ENCODE assay signal across 21 cellular contexts in genomic region chr4:171042989-171043524, GRCh38.
DNase-seq lines count a peak whose midpoint lies in the region; ATAC-seq and TF ChIP-seq lines count a peak whose summit lies in the region.
"Had no signal": no experiment of that assay in that cellular context is flagged by ENCODE, and none has a peak within 500 bp of the region (broad histone marks: within the 10 kb centered on the region; RNA-seq: fewer than 3 reads in every experiment).

No MANE protein-coding gene starts in this region.

- H3K27me3 ChIP-seq in lower lobe of right lung (ENCODE audit: low read depth) (no peaks in the 10 kb centered on the region), spleen (replicated peaks in 1 of 7) (no peaks in the 10 kb centered on the region), upper lobe of right lung (no peaks in the 10 kb centered on the region)
- H3K27me3 ChIP-seq: BLaER1 treated with 17β-estradiol and CSF1 and Interleukin-3, amounts not matched to agents 10 nM and 100 nM had no signal

- intact Hi-C loops in lower lobe of right lung (cut with DNase I), result no loop called here
- intact Hi-C loops in spleen (cut with DNase I; ENCODE audit: low total_unique reads), result no loop called here
- intact Hi-C loops in upper lobe of right lung (cut with DNase I), result no loop called here
- intact Hi-C loops in sciatic nerve (cut with DNase I), result no loop called here

- no peaks in the 10 kb centered on the region for H3K4me1 Mint-ChIP-seq in stimulated activated naive CD8-positive, alpha-beta T cell treated with anti-CD3 and anti-CD28 coated beads, Interleukin-15, amount 100 ng/mL, for 72 hours
- H3K4me1 Mint-ChIP-seq: B cell; CD4-positive, CD25-positive, alpha-beta regulatory T cell; CD8-positive, alpha-beta memory T cell; IgD-negative memory B cell had no signal

- H3K4me1 ChIP-seq in lower lobe of right lung (no peaks in the 10 kb centered on the region), spleen (no peaks in the 10 kb centered on the region), upper lobe of right lung (no peaks in the 10 kb centered on the region)
- H3K4me1 ChIP-seq: BLaER1 treated with 17β-estradiol and CSF1 and Interleukin-3, amounts not matched to agents 10 nM and 100 nM had no signal

- H3K9me3 ChIP-seq in lower lobe of right lung (no peaks in the 10 kb centered on the region), spleen (peaks cover 0 to 21% (median 15%) of the 10 kb centered on the region in 8 donors), upper lobe of right lung (peaks cover 9% of the 10 kb centered on the region)
- H3K9me3 ChIP-seq: HAP-1 had no signal

- no peak overlapping the region for H3K4me3 ChIP-seq in lower lobe of right lung
- H3K4me3 ChIP-seq in spleen, result no peak overlapping the region
- no peak overlapping the region for H3K4me3 ChIP-seq in upper lobe of right lung
- H3K4me3 ChIP-seq: BLaER1 treated with 17β-estradiol and CSF1 and Interleukin-3, amounts not matched to agents 10 nM and 100 nM; GM12878; GM23248; HAP-1 had no signal

- no peak overlapping the region for H3K4me3 Mint-ChIP-seq in stimulated activated naive CD8-positive, alpha-beta T cell treated with anti-CD3 and anti-CD28 coated beads, Interleukin-15, amount 100 ng/mL, for 72 hours
- H3K4me3 Mint-ChIP-seq: B cell; CD4-positive, CD25-positive, alpha-beta regulatory T cell; CD8-positive, alpha-beta memory T cell; IgD-negative memory B cell had no signal

- peaks cover 5 to 12% of the 10 kb centered on the region in 2 donors for H3K9me3 Mint-ChIP-seq in stimulated activated naive CD8-positive, alpha-beta T cell treated with anti-CD3 and anti-CD28 coated beads, Interleukin-15, amount 100 ng/mL, for 72 hours

- H3K27ac ChIP-seq in lower lobe of right lung, result no peak overlapping the region
- H3K27ac ChIP-seq in spleen, result no peak overlapping the region
- H3K27ac ChIP-seq in upper lobe of right lung, result no peak overlapping the region
- H3K27ac ChIP-seq: BLaER1 treated with 17β-estradiol and CSF1 and Interleukin-3, amounts not matched to agents 10 nM and 100 nM; GM23248; HL-60 had no signal

- H3K27ac Mint-ChIP-seq in stimulated activated naive CD8-positive, alpha-beta T cell treated with anti-CD3 and anti-CD28 coated beads, Interleukin-15, amount 100 ng/mL, for 72 hours, result no peak overlapping the region
- H3K27ac Mint-ChIP-seq: B cell; CD4-positive, CD25-positive, alpha-beta regulatory T cell; CD8-positive, alpha-beta memory T cell; IgD-negative memory B cell had no signal

- TF ChIP-seq POLR2A in spleen (IDR thresholded peaks at IDR 0.05), result no peak

- DNase-seq in stimulated activated naive CD8-positive, alpha-beta T cell treated with anti-CD3 and anti-CD28 coated beads, Interleukin-15, amount 100 ng/mL, for 72 hours, result no peak
- no peak for DNase-seq in stimulated activated naive CD8-positive, alpha-beta T cell treated with anti-CD3 and anti-CD28 coated beads, Interleukin-15, Interleukin-2, amounts not matched to agents 100 U/mL and 50 U/mL, for 24 hours
- DNase-seq in lower lobe of right lung (peak; percentile 40), spleen (peak; percentile 63), upper lobe of right lung (peak; percentile 59), sciatic nerve (ENCODE audit: low spot score) (no peak), HK-2 (ENCODE audit: unreplicated experiment) (no peak)
- DNase-seq: CD4-positive, CD25-positive, alpha-beta regulatory T cell; COR-L47; DMS 273 treated with DMSO at 0.1 percent for 48 hours; DND-41; EL; GM23248 had no signal

- no peak for TF ChIP-seq CTCF in lower lobe of right lung (IDR thresholded peaks at IDR 0.05)
- TF ChIP-seq CTCF in spleen (IDR thresholded peaks at IDR 0.05 in 8 of 11, conservative IDR thresholded peaks at IDR 0.05 in 3 of 11), result no peak
- no peak for TF ChIP-seq CTCF in upper lobe of right lung (IDR thresholded peaks at IDR 0.05)

- WGBS in spleen, 5 donors, result 94 to 97% (median 94%) methylated on average over 21 to 46 of the region's 46 CpGs

- no peaks in the 10 kb centered on the region for H3K27me3 Mint-ChIP-seq in stimulated activated naive CD8-positive, alpha-beta T cell treated with anti-CD3 and anti-CD28 coated beads, Interleukin-15, amount 100 ng/mL, for 72 hours
- H3K27me3 Mint-ChIP-seq: B cell; CD4-positive, CD25-positive, alpha-beta regulatory T cell; CD8-positive, alpha-beta memory T cell; IgD-negative memory B cell had no signal

- no peaks in the 10 kb centered on the region for H3K36me3 ChIP-seq in lower lobe of right lung
- no peaks in the 10 kb centered on the region for H3K36me3 ChIP-seq in spleen
- H3K36me3 ChIP-seq in upper lobe of right lung, result no peaks in the 10 kb centered on the region
- H3K36me3 ChIP-seq: BLaER1 treated with 17β-estradiol and CSF1 and Interleukin-3, amounts not matched to agents 10 nM and 100 nM; HAP-1 had no signal

- ATAC-seq in stimulated activated naive CD8-positive, alpha-beta T cell treated with anti-CD3 and anti-CD28 coated beads, Interleukin-15, amount 100 ng/mL, for 72 hours, result peak; percentile 20
- ATAC-seq in stimulated activated naive CD8-positive, alpha-beta T cell treated with anti-CD3 and anti-CD28 coated beads, Interleukin-15, Interleukin-2, amounts not matched to agents 100 U/mL and 50 U/mL, for 24 hours, result no peak
- ATAC-seq in lower lobe of right lung (peak in 1 of 2 donors; percentile 35), upper lobe of right lung (no peak), sciatic nerve (no peak), HG03520 (IDR thresholded peaks at IDR 0.05; ENCODE audit: unreplicated experiment) (no peak)
- ATAC-seq: GM12878 had no signal

Comparison
In these comparisons a context has a peak if more than half of its experiments do, and no peak if none do; other contexts are left out.
1. DNase-seq: peak in lower lobe of right lung (single experiment), spleen (single experiment) and upper lobe of right lung (single experiment); none in stimulated activated naive CD8-positive, alpha-beta T cell treated with anti-CD3 and anti-CD28 coated beads, Interleukin-15, amount 100 ng/mL, for 72 hours (0 of 2), stimulated activated naive CD8-positive, alpha-beta T cell treated with anti-CD3 and anti-CD28 coated beads, Interleukin-15, Interleukin-2, amounts not matched to agents 100 U/mL and 50 U/mL, for 24 hours (single experiment), sciatic nerve (single experiment) and HK-2 (single experiment).